In genomic region chr1:96865731-96866684, GRCh38 we compare ENCODE assay signal across 10 cellular contexts.
DNase-seq lines count a peak whose midpoint lies in the region; ATAC-seq and TF ChIP-seq lines count a peak whose summit lies in the region.
"Had no signal": no experiment of that assay in that cellular context is flagged by ENCODE, and none has a peak within 500 bp of the region (broad histone marks: within the 10 kb centered on the region; RNA-seq: fewer than 3 reads in every experiment).

No MANE protein-coding gene starts in this region.

- peak; percentile 46 for ATAC-seq in HG03378 (IDR thresholded peaks at IDR 0.05; ENCODE audit: unreplicated experiment)
- ATAC-seq: GM12878 had no signal

- TF ChIP-seq EP300 in suprapubic skin (IDR thresholded peaks at IDR 0.05) = no peak

- in situ Hi-C loops in astrocyte of the spinal cord (cut with HindIII; ENCODE audit: low sequenced_read_pairs) = no loop called here

- H3K9me3 ChIP-seq in suprapubic skin = no peaks in the 10 kb centered on the region

- no peaks in the 10 kb centered on the region for H3K27me3 Mint-ChIP-seq in T-helper 2 cell treated with Interferon-gamma antibody and Interleukin-4, amounts not matched to agents 5 μg/mL and 100 μg/mL, for 36 hours (ENCODE audit: low read depth)

- peaks cover 2% of the 10 kb centered on the region for H3K9me3 Mint-ChIP-seq in T-helper 2 cell treated with Interferon-gamma antibody and Interleukin-4, amounts not matched to agents 5 μg/mL and 100 μg/mL, for 36 hours

- H3K27ac ChIP-seq in suprapubic skin = peak overlapping the region; percentile 57

- TF ChIP-seq POLR2A in suprapubic skin (IDR thresholded peaks at IDR 0.05) = no peak

- H3K4me3 ChIP-seq in astrocyte of the spinal cord (ENCODE audit: low read depth, low read length) = no peak overlapping the region
- no peak overlapping the region for H3K4me3 ChIP-seq in suprapubic skin
- H3K4me3 ChIP-seq: GM12878 had no signal

- DNase-seq in astrocyte of the spinal cord (ENCODE audit: low read depth, low spot score) (peak; percentile 94), hepatic stellate cell (ENCODE audit: low spot score) (peak; percentile 68), suprapubic skin (ENCODE audit: low spot score in 2 of 2) (no peak), inferior parietal cortex (ENCODE audit: extremely low spot score) (no peak), NCI-H2107 treated with DMSO at 0.1 percent for 48 hours (lab: John Stamatoyannopoulos, UW; ENCODE audit: unreplicated experiment) (no peak), NCI-H526 (lab: John Stamatoyannopoulos, UW) (no peak)
- DNase-seq in T-helper 2 cell treated with Interferon-gamma antibody and Interleukin-4, amounts not matched to agents 5 μg/mL and 100 μg/mL, for 36 hours (ENCODE audit: low spot score) = no peak
- DNase-seq: activated naive CD4-positive, alpha-beta T cell treated with anti-CD3 and anti-CD28 coated beads, Interleukin-2, amount 50 U/mL, for 16 hours had no signal

- H3K4me1 Mint-ChIP-seq in T-helper 2 cell treated with Interferon-gamma antibody and Interleukin-4, amounts not matched to agents 5 μg/mL and 100 μg/mL, for 36 hours (ENCODE audit: low read depth) = no peaks in the 10 kb centered on the region

- no peaks in the 10 kb centered on the region for H3K27me3 ChIP-seq in suprapubic skin

- TF ChIP-seq CTCF in astrocyte of the spinal cord (IDR thresholded peaks at IDR 0.05; ENCODE audit: low read depth, low read length) = no peak
- no peak for TF ChIP-seq CTCF in suprapubic skin (IDR thresholded peaks at IDR 0.05)

- no peak overlapping the region for H3K27ac Mint-ChIP-seq in T-helper 2 cell treated with Interferon-gamma antibody and Interleukin-4, amounts not matched to agents 5 μg/mL and 100 μg/mL, for 36 hours

- H3K4me3 Mint-ChIP-seq in T-helper 2 cell treated with Interferon-gamma antibody and Interleukin-4, amounts not matched to agents 5 μg/mL and 100 μg/mL, for 36 hours = no peak overlapping the region

- H3K36me3 ChIP-seq in suprapubic skin = no peaks in the 10 kb centered on the region

- no peaks in the 10 kb centered on the region for H3K4me1 ChIP-seq in suprapubic skin

- H3K36me3 Mint-ChIP-seq in T-helper 2 cell treated with Interferon-gamma antibody and Interleukin-4, amounts not matched to agents 5 μg/mL and 100 μg/mL, for 36 hours (ENCODE audit: low read depth) = no peaks in the 10 kb centered on the region

- 28% methylated on average over 3 of the region's 3 CpGs for WGBS in suprapubic skin

Comparison
In these comparisons a context has a peak if more than half of its experiments do, and no peak if none do; other contexts are left out.
1. DNase-seq: peak in astrocyte of the spinal cord (single experiment) and hepatic stellate cell (single experiment); none in suprapubic skin (0 of 2), inferior parietal cortex (single experiment), NCI-H2107 treated with DMSO at 0.1 percent for 48 hours (single experiment), T-helper 2 cell treated with Interferon-gamma antibody and Interleukin-4, amounts not matched to agents 5 μg/mL and 100 μg/mL, for 36 hours (single experiment) and NCI-H526 (0 of 2).